29 cellular contexts compared by ENCODE assay signal in genomic region chr3:186633481-186633880, GRCh38. TPM values are rescaled to one million over a fixed set of nuclear protein-coding genes. Genes with fewer than 3 reads are reported as not detected.
"Had no signal": no experiment of that assay in that cellular context is flagged by ENCODE, and none has a peak within 500 bp of the region (broad histone marks: within the 10 kb centered on the region; RNA-seq: fewer than 3 reads in every experiment).

No MANE protein-coding gene starts in this region.

- H3K27ac Mint-ChIP-seq: activated B cell treated with CpG ODN at 0.5 μM for 24 hours; activated CD4-positive, alpha-beta T cell treated with anti-CD3 and anti-CD28 coated beads, Interleukin-2, amount 10 ng/mL, durations not matched to agents 24 days and 14 days; activated CD8-positive, alpha-beta memory T cell treated with anti-CD3 and anti-CD28 coated beads, Interleukin-2, amount 10 ng/mL, durations not matched to agents 7 days and 5 days; activated naive CD4-positive, alpha-beta T cell treated with anti-CD3 and anti-CD28 coated beads, Interleukin-2, amount 50 U/mL, for 72 hours; activated naive CD8-positive, alpha-beta T cell treated with anti-CD3 and anti-CD28 coated beads, Interleukin-2, amount 50 U/mL, for 24 hours; activated T-cell treated with anti-CD3 and anti-CD28 coated beads, Interleukin-2, amount 50 U/mL, for 24 hours; activated T-helper 1 cell treated with anti-CD3 and anti-CD28 coated beads, Interleukin-12 subunit alpha, Interleukin-12 subunit beta, Interleukin-2, Interleukin-4 antibody, amounts not matched to agents 30 ng/mL and 10 ng/mL and 1 ng/mL, durations not matched to agents 14 hours and 24 hours and 36 hours; T-helper 17 cell had no signal

- H3K36me3 ChIP-seq: ascending aorta, MG63 had no signal

- H3K4me3 ChIP-seq: ascending aorta, body of pancreas, MG63 had no signal

- FAIRE-seq: RCC 7860, TTC549 had no signal

- H3K9me3 Mint-ChIP-seq: activated B cell treated with CpG ODN at 0.5 μM for 24 hours; activated CD4-positive, alpha-beta T cell treated with anti-CD3 and anti-CD28 coated beads, Interleukin-2, amount 10 ng/mL, durations not matched to agents 24 days and 14 days; activated naive CD4-positive, alpha-beta T cell treated with anti-CD3 and anti-CD28 coated beads, Interleukin-2, amount 50 U/mL, for 72 hours; activated naive CD8-positive, alpha-beta T cell treated with anti-CD3 and anti-CD28 coated beads, Interleukin-2, amount 50 U/mL, for 24 hours; activated T-cell treated with anti-CD3 and anti-CD28 coated beads, Interleukin-2, amount 50 U/mL, for 24 hours; activated T-helper 1 cell treated with anti-CD3 and anti-CD28 coated beads, Interleukin-12 subunit alpha, Interleukin-12 subunit beta, Interleukin-2, Interleukin-4 antibody, amounts not matched to agents 30 ng/mL and 10 ng/mL and 1 ng/mL, durations not matched to agents 14 hours and 24 hours and 36 hours; central memory CD8-positive, alpha-beta T cell had no signal

- H3K4me3 Mint-ChIP-seq: activated B cell treated with CpG ODN at 0.5 μM for 24 hours; activated CD4-positive, alpha-beta T cell treated with anti-CD3 and anti-CD28 coated beads, Interleukin-2, amount 10 ng/mL, durations not matched to agents 24 days and 14 days; activated CD8-positive, alpha-beta memory T cell treated with anti-CD3 and anti-CD28 coated beads, Interleukin-2, amount 10 ng/mL, durations not matched to agents 7 days and 5 days; activated naive CD8-positive, alpha-beta T cell treated with anti-CD3 and anti-CD28 coated beads, Interleukin-2, amount 50 U/mL, for 24 hours; activated T-cell treated with anti-CD3 and anti-CD28 coated beads, Interleukin-2, amount 50 U/mL, for 24 hours; activated T-helper 1 cell treated with anti-CD3 and anti-CD28 coated beads, Interleukin-12 subunit alpha, Interleukin-12 subunit beta, Interleukin-2, Interleukin-4 antibody, amounts not matched to agents 30 ng/mL and 10 ng/mL and 1 ng/mL, durations not matched to agents 14 hours and 24 hours and 36 hours; central memory CD8-positive, alpha-beta T cell; T-helper 17 cell had no signal

- H3K27ac ChIP-seq: ascending aorta, body of pancreas, KMS-11 had no signal

- DNase-seq: activated B cell treated with CpG ODN at 0.5 μM for 24 hours; activated CD4-positive, alpha-beta T cell treated with anti-CD3 and anti-CD28 coated beads for 1 hour; activated CD4-positive, alpha-beta T cell treated with anti-CD3 and anti-CD28 coated beads, Interleukin-2, amount 10 ng/mL, durations not matched to agents 24 days and 14 days; activated CD4-positive, alpha-beta T cell treated with anti-CD3 and anti-CD28 coated beads, Interleukin-2, amount 50 U/mL, for 48 hours; activated CD8-positive, alpha-beta memory T cell treated with anti-CD3 and anti-CD28 coated beads, Interleukin-2, amount 10 ng/mL, durations not matched to agents 7 days and 5 days; activated effector memory CD4-positive, alpha-beta T cell treated with anti-CD3 and anti-CD28 coated beads, Interleukin-2, amount 50 U/mL, for 16 hours; activated naive CD4-positive, alpha-beta T cell treated with Interleukin-2 at 50 U/mL for 16 hours; activated naive CD8-positive, alpha-beta T cell treated with anti-CD3 and anti-CD28 coated beads, Interleukin-2, amount 50 U/mL, for 24 hours; activated T-cell treated with anti-CD3 and anti-CD28 coated beads, Interleukin-2, amount 50 U/mL, for 24 hours; amniotic stem cell; body of pancreas; MG63; MV-4-11; NCI-H1092 treated with DMSO at 0.1 percent for 48 hours; NCI-H1417 treated with DMSO at 0.1 percent for 48 hours; NCI-H1694; NCI-H2029 treated with DMSO at 0.1 percent for 48 hours; NCI-H524; PC-3; SIG-M5; T-helper 17 cell; T-helper 9 cell had no signal

- H3K4me1 ChIP-seq: ascending aorta had no signal

- H3K4me2 ChIP-seq: KMS-11 had no signal

- H3K9me3 ChIP-seq: ascending aorta, body of pancreas, MG63 had no signal

- H3K4me1 Mint-ChIP-seq: activated B cell treated with CpG ODN at 0.5 μM for 24 hours; activated CD4-positive, alpha-beta T cell treated with anti-CD3 and anti-CD28 coated beads, Interleukin-2, amount 10 ng/mL, durations not matched to agents 24 days and 14 days; activated CD8-positive, alpha-beta memory T cell treated with anti-CD3 and anti-CD28 coated beads, Interleukin-2, amount 10 ng/mL, durations not matched to agents 7 days and 5 days; activated naive CD8-positive, alpha-beta T cell treated with anti-CD3 and anti-CD28 coated beads, Interleukin-2, amount 50 U/mL, for 24 hours; central memory CD8-positive, alpha-beta T cell had no signal

- H3K36me3 Mint-ChIP-seq: activated CD8-positive, alpha-beta memory T cell treated with anti-CD3 and anti-CD28 coated beads, Interleukin-2, amount 10 ng/mL, durations not matched to agents 7 days and 5 days; activated naive CD4-positive, alpha-beta T cell treated with anti-CD3 and anti-CD28 coated beads, Interleukin-2, amount 50 U/mL, for 72 hours had no signal

- H3K27me3 ChIP-seq: ascending aorta, body of pancreas had no signal

- H3K9ac ChIP-seq: KMS-11 had no signal

RNA-seq across cellular contexts. Expression of gene FETUB, which starts 6.7 kb away (rescaled TPM):
- total RNA-seq: activated B cell treated with CpG ODN at 0.5 μM for 24 hours; activated CD4-positive, alpha-beta T cell treated with anti-CD3 and anti-CD28 coated beads, Interleukin-2, amount 10 ng/mL, durations not matched to agents 24 days and 14 days; activated CD8-positive, alpha-beta memory T cell treated with anti-CD3 and anti-CD28 coated beads, Interleukin-2, amount 10 ng/mL, durations not matched to agents 7 days and 5 days; activated naive CD4-positive, alpha-beta T cell treated with anti-CD3 and anti-CD28 coated beads, Interleukin-2, amount 50 U/mL, for 72 hours; activated T-helper 1 cell treated with anti-CD3 and anti-CD28 coated beads, Interleukin-12 subunit alpha, Interleukin-12 subunit beta, Interleukin-2, Interleukin-4 antibody, amounts not matched to agents 30 ng/mL and 10 ng/mL and 1 ng/mL, durations not matched to agents 14 hours and 24 hours and 36 hours; ascending aorta; body of pancreas; PC-3; T-helper 17 cell had no signal

RNA-seq across cellular contexts. Expression of gene AHSG, which starts 20.6 kb away (rescaled TPM):
- total RNA-seq: activated B cell treated with CpG ODN at 0.5 μM for 24 hours; activated CD4-positive, alpha-beta T cell treated with anti-CD3 and anti-CD28 coated beads, Interleukin-2, amount 10 ng/mL, durations not matched to agents 24 days and 14 days; activated CD8-positive, alpha-beta memory T cell treated with anti-CD3 and anti-CD28 coated beads, Interleukin-2, amount 10 ng/mL, durations not matched to agents 7 days and 5 days; body of pancreas; PC-3; T-helper 17 cell had no signal

RNA-seq across cellular contexts. Expression of gene HRG, which starts 32.3 kb away (rescaled TPM):
- total RNA-seq: activated B cell treated with CpG ODN at 0.5 μM for 24 hours; activated CD4-positive, alpha-beta T cell treated with anti-CD3 and anti-CD28 coated beads, Interleukin-2, amount 10 ng/mL, durations not matched to agents 24 days and 14 days; activated CD8-positive, alpha-beta memory T cell treated with anti-CD3 and anti-CD28 coated beads, Interleukin-2, amount 10 ng/mL, durations not matched to agents 7 days and 5 days; activated naive CD4-positive, alpha-beta T cell treated with anti-CD3 and anti-CD28 coated beads, Interleukin-2, amount 50 U/mL, for 72 hours; activated T-helper 1 cell treated with anti-CD3 and anti-CD28 coated beads, Interleukin-12 subunit alpha, Interleukin-12 subunit beta, Interleukin-2, Interleukin-4 antibody, amounts not matched to agents 30 ng/mL and 10 ng/mL and 1 ng/mL, durations not matched to agents 14 hours and 24 hours and 36 hours; body of pancreas; PC-3; T-helper 17 cell had no signal
